22 cellular contexts compared by ENCODE assay signal in the genomic region with DNA sequence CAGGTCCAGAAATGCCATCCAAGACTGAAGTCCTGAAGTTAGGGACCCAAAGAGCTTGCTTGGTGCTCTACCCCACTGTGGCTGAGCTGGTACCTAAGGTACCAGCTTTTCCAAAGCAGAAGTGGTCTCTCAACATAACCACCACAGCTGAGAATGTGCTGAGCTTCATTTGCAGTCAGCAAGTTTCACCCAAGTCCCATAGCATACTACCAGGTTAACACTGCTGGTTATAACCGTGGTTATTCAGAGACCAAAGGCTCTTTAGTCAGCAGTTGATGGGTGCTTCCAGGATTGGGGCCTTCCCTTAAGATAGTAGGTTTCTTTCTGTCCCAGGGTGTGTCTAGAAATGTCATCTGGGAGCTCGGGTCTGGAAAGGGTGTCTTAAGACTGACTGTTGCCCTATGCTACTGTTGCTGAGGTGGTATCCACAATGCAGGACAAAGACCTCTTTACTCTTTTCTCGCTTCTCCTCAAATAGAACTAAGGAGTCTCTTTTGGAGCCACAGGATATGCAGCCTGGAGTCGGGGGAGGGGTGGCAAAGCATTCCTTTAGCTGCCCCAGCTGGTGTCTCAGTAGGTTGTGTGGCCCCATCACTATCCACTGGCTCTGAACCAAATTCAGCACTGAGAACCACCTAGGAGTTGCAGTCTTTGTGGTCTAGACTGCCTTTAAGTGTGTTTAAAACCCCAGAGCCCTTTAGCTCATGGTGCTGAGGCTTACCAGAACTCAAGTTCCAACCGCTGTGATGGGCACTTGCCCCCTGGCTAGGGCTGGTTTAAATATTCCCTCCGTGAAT.
"Had no signal": no experiment of that assay in that cellular context is flagged by ENCODE, and none has a peak within 500 bp of the region (broad histone marks: within the 10 kb centered on the region; RNA-seq: fewer than 3 reads in every experiment).

No MANE protein-coding gene starts in this region.

- DNase-seq: effector CD8-positive, alpha-beta T cell; gastrocnemius medialis; heart right ventricle; hypothalamus; kidney; left cardiac atrium; left ventricle myocardium inferior; lower lobe of right lung; naive thymus-derived CD8-positive, alpha-beta T cell; posterior cingulate gyrus; sigmoid colon; small intestine; stimulated activated CD4-positive, alpha-beta T cell treated with anti-CD3 and anti-CD28 coated beads, Interleukin-2, amount 100 ng/mL, for 48 hours; stimulated activated naive CD8-positive, alpha-beta T cell treated with anti-CD3 and anti-CD28 coated beads, Interleukin-15, Interleukin-2, amounts not matched to agents 100 U/mL and 50 U/mL, for 24 hours; thyroid gland; upper lobe of right lung had no signal

- H3K27ac ChIP-seq: coronary artery, epithelial cell of prostate, esophagus muscularis mucosa, gastrocnemius medialis, heart right ventricle, left ventricle myocardium inferior, lower lobe of right lung, right atrium auricular region, sigmoid colon, suprapubic skin, thyroid gland, upper lobe of right lung, vagina had no signal

- H3K9me3 ChIP-seq: esophagus muscularis mucosa, gastrocnemius medialis, heart right ventricle, left ventricle myocardium inferior, lower lobe of right lung, right atrium auricular region, sigmoid colon, suprapubic skin, thyroid gland, upper lobe of right lung, vagina had no signal

- ATAC-seq: gastrocnemius medialis; heart right ventricle; left cardiac atrium; lower lobe of right lung; naive thymus-derived CD8-positive, alpha-beta T cell; stimulated activated naive CD8-positive, alpha-beta T cell treated with anti-CD3 and anti-CD28 coated beads, Interleukin-15, Interleukin-2, amounts not matched to agents 100 U/mL and 50 U/mL, for 24 hours; upper lobe of right lung had no signal

- H3K4me3 ChIP-seq: coronary artery, esophagus muscularis mucosa, gastrocnemius medialis, heart right ventricle, left ventricle myocardium inferior, lower lobe of right lung, right atrium auricular region, sigmoid colon, suprapubic skin, thyroid gland, upper lobe of right lung, vagina had no signal

- H3K27me3 ChIP-seq: esophagus muscularis mucosa, gastrocnemius medialis, heart right ventricle, right atrium auricular region, sigmoid colon, suprapubic skin, thyroid gland, upper lobe of right lung, vagina had no signal

- H3K36me3 ChIP-seq: esophagus muscularis mucosa, gastrocnemius medialis, heart right ventricle, left ventricle myocardium inferior, lower lobe of right lung, right atrium auricular region, sigmoid colon, suprapubic skin, thyroid gland, upper lobe of right lung, vagina had no signal

- H3K4me1 ChIP-seq: esophagus muscularis mucosa, gastrocnemius medialis, heart right ventricle, left ventricle myocardium inferior, lower lobe of right lung, right atrium auricular region, sigmoid colon, suprapubic skin, thyroid gland, upper lobe of right lung, vagina had no signal
